1 cellular context compared by ENCODE assay signal in genomic region chr10:103756277-103756869, GRCh38.
TF ChIP-seq lines count a peak whose summit lies in the region.

No MANE protein-coding gene starts in this region.

TF ChIP-seq in H1, 55 proteins besides CTCF, POLR2A, EP300 and RAD21:
- TF ChIP-seq SP4 (IDR thresholded peaks at IDR 0.05; ENCODE audit: low read length): no peak
- TF ChIP-seq, protein P1, sequence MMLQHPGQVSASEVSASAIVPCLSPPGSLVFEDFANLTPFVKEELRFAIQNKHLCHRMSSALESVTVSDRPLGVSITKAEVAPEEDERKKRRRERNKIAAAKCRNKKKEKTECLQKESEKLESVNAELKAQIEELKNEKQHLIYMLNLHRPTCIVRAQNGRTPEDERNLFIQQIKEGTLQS (IDR thresholded peaks at IDR 0.05; ENCODE audit: insufficient read depth, low read depth, low read length): no peak
- TF ChIP-seq TAF7 (optimal IDR thresholded peaks at IDR 0.05; ENCODE audit: borderline replicate concordance, low read depth, low read length): no peak
- TF ChIP-seq YY1 (IDR thresholded peaks at IDR 0.05; ENCODE audit: low read depth, low read length): no peak
- TF ChIP-seq SP2 (IDR thresholded peaks at IDR 0.05; ENCODE audit: low read length): no peak
- TF ChIP-seq KDM1A (IDR thresholded peaks at IDR 0.05; ENCODE audit: borderline replicate concordance, low read length): no peak
- no peak for TF ChIP-seq EZH2 (IDR thresholded peaks at IDR 0.05; ENCODE audit: low read depth, low read length, severe bottlenecking)
- TF ChIP-seq EGR1 (IDR thresholded peaks at IDR 0.05; ENCODE audit: borderline replicate concordance, low read depth, low read length): no peak
- TF ChIP-seq MAFK (IDR thresholded peaks at IDR 0.05; ENCODE audit: low read depth, low read length): no peak
- no peak for TF ChIP-seq TAF1 (IDR thresholded peaks at IDR 0.05; ENCODE audit: low read depth, low read length)
- no peak for TF ChIP-seq CEBPB (IDR thresholded peaks at IDR 0.05; ENCODE audit: low read depth, low read length)
- no peak for TF ChIP-seq JUN (IDR thresholded peaks at IDR 0.05; ENCODE audit: low read depth, low read length)
- TF ChIP-seq E2F6 (IDR thresholded peaks at IDR 0.05): no peak
- TF ChIP-seq SRF (IDR thresholded peaks at IDR 0.05; ENCODE audit: low read depth, low read length): no peak
- TF ChIP-seq SIX5 (IDR thresholded peaks at IDR 0.05; ENCODE audit: low read depth, low read length): no peak
- no peak for TF ChIP-seq RXRA (IDR thresholded peaks at IDR 0.05; ENCODE audit: insufficient read depth, low read depth, low read length)
- no peak for TF ChIP-seq PHF8 (conservative IDR thresholded peaks at IDR 0.05; ENCODE audit: low read depth, low read length)
